ENCODE assay signal across 9 cellular contexts in the genomic region with DNA sequence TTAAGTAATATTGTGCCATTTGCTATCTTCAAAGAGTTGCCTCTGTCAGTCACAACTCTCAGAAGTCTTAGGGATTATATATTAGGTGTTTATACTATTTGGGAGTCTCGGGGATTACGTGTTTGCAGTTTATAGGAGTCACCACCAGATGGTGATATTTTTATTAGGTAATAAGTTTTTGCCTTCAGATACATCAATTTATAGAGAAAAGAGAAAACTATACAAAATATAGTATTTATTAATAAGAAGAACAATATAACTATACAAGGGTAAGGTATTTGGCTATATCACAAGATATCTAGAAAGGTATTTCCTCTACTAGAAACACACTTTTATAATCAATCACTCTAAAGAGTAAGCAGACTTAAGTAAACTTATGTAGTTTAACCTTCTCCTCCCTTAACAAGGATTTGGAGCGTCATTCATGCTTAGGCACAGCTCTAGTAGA. TPM values are rescaled to one million over a fixed set of nuclear protein-coding genes. Genes with fewer than 3 reads are reported as not detected.
A peak's percentile ranks its signal among the peaks of the same experiment; 100 is the strongest.
DNase-seq lines count a peak whose midpoint lies in the region; ATAC-seq and TF ChIP-seq lines count a peak whose summit lies in the region.
"Had no signal": no experiment of that assay in that cellular context is flagged by ENCODE, and none has a peak within 500 bp of the region (broad histone marks: within the 10 kb centered on the region; RNA-seq: fewer than 3 reads in every experiment).

No MANE protein-coding gene starts in this region.

- no peak overlapping the region for H3K27ac ChIP-seq in cardiac muscle cell
- H3K27ac ChIP-seq in Karpas-422 (ENCODE audit: low read length): no peak overlapping the region
- H3K27ac ChIP-seq in SK-N-SH (ENCODE audit: low read depth in 2 of 2, low read length in 1 of 2): no peak overlapping the region
- H3K27ac ChIP-seq in thyroid gland: no peak overlapping the region

- H3K27me3 ChIP-seq in cardiac muscle cell (no peaks in the 10 kb centered on the region), Karpas-422 (ENCODE audit: low read length) (no peaks in the 10 kb centered on the region), SK-N-SH (ENCODE audit: insufficient read depth) (no peaks in the 10 kb centered on the region), thyroid gland (no peaks in the 10 kb centered on the region), MG63 (peaks cover 17% of the 10 kb centered on the region)

- no peak for ATAC-seq in left ventricle myocardium superior
- ATAC-seq in HG03095 (IDR thresholded peaks at IDR 0.05; ENCODE audit: unreplicated experiment): no peak

- H3K79me2 ChIP-seq in Karpas-422 (ENCODE audit: low read length) (no peaks in the 10 kb centered on the region), SK-N-SH (ENCODE audit: insufficient read depth) (no peaks in the 10 kb centered on the region)

- peak; percentile 61 for TF ChIP-seq RAD21 in SK-N-SH (IDR thresholded peaks at IDR 0.05; ENCODE audit: low read length)

- peak; percentile 45 to 49 for DNase-seq in cardiac muscle cell (ENCODE audit: low read depth in 1 of 2, low spot score in 1 of 2)
- no peak for DNase-seq in left ventricle myocardium superior
- peak; percentile 75 for DNase-seq in Karpas-422
- peak; percentile 27 for DNase-seq in SK-N-SH
- peak; percentile 30 for DNase-seq in foreskin melanocyte
- DNase-seq in thyroid gland: no peak
- DNase-seq in MG63: no peak
- DNase-seq: activated naive CD8-positive, alpha-beta T cell treated with anti-CD3 and anti-CD28 coated beads, Interleukin-2, amount 10 ng/mL, durations not matched to agents 7 days and 5 days had no signal

- H3K9ac ChIP-seq in Karpas-422 (ENCODE audit: low read length) (no peak overlapping the region), SK-N-SH (no peak overlapping the region)

- under 1% methylated on average over 3 of the region's 3 CpGs for WGBS in SK-N-SH (ENCODE audit: low lambda C conversion rate)
- 10 to 12% methylated on average over 3 of the region's 3 CpGs for whole genome bisulfite sequencing in thyroid gland, 2 donors

- H3K36me3 ChIP-seq in cardiac muscle cell (no peaks in the 10 kb centered on the region), Karpas-422 (ENCODE audit: insufficient read depth, low read length) (no peaks in the 10 kb centered on the region), SK-N-SH (replicated peaks in 1 of 2; ENCODE audit: control insufficient read depth in 1 of 2, insufficient read depth in 2 of 2, low read length in 1 of 2) (no peaks in the 10 kb centered on the region), thyroid gland (no peaks in the 10 kb centered on the region), MG63 (no peaks in the 10 kb centered on the region)

- H3K4me1 ChIP-seq in cardiac muscle cell (ENCODE audit: low read depth): no peaks in the 10 kb centered on the region
- H3K4me1 ChIP-seq in Karpas-422 (ENCODE audit: low read length): no peaks in the 10 kb centered on the region
- no peaks in the 10 kb centered on the region for H3K4me1 ChIP-seq in SK-N-SH (ENCODE audit: control insufficient read depth in 1 of 2, insufficient read depth in 2 of 2, low read depth in 1 of 2, low read length in 1 of 2)
- H3K4me1 ChIP-seq in thyroid gland: no peaks in the 10 kb centered on the region

- H3K9me2 ChIP-seq in Karpas-422 (replicated peaks; ENCODE audit: insufficient read depth, low read length) (no peaks in the 10 kb centered on the region), SK-N-SH (no peaks in the 10 kb centered on the region)

- CTCF ChIA-PET in SK-N-SH (lab: Yijun Ruan, JAX): interaction anchor here (0.6 to 1.7 kb wide), 10 partner anchors 10 to 1613 kb away, joined by 3 to 11 read pairs (median 4); partner anchors contain the start of gene DHX36

- H4K20me1 ChIP-seq in Karpas-422 (ENCODE audit: insufficient read depth, low read depth, low read length) (no peaks in the 10 kb centered on the region), SK-N-SH (ENCODE audit: insufficient read depth) (no peaks in the 10 kb centered on the region)

- POLR2A ChIA-PET in SK-N-SH (lab: Yijun Ruan, JAX): no interaction called here

- no peak for TF ChIP-seq EP300 in SK-N-SH (IDR thresholded peaks at IDR 0.05; ENCODE audit: borderline replicate concordance in 1 of 2, low read depth in 1 of 2, low read length in 1 of 2)

- no peak for TF ChIP-seq POLR2A in thyroid gland (IDR thresholded peaks at IDR 0.05)

- H3K4me3 ChIP-seq in cardiac muscle cell (no peak overlapping the region), Karpas-422 (ENCODE audit: low read length) (no peak overlapping the region), SK-N-SH (ENCODE audit: low read depth in 2 of 2, low read length in 1 of 2) (no peak overlapping the region), thyroid gland (replicated peaks in 1 of 3) (no peak overlapping the region), MG63 (no peak overlapping the region)

- intact Hi-C loops in left ventricle myocardium superior (cut with micrococcal nuclease) (loop anchor here (5.0 kb wide), 1 partner anchor 987 kb away; no protein-coding TSS in a partner anchor), thyroid gland (cut with DNase I) (loop anchor here (10.0 kb wide), 1 partner anchor 990 kb away; no protein-coding TSS in a partner anchor)

- H3K9me3 ChIP-seq in cardiac muscle cell (ENCODE audit: low read depth): no peaks in the 10 kb centered on the region
- no peaks in the 10 kb centered on the region for H3K9me3 ChIP-seq in Karpas-422 (ENCODE audit: low read length)
- H3K9me3 ChIP-seq in SK-N-SH: no peaks in the 10 kb centered on the region
- H3K9me3 ChIP-seq in thyroid gland: no peaks in the 10 kb centered on the region
- H3K9me3 ChIP-seq in MG63: no peaks in the 10 kb centered on the region

- H3K4me2 ChIP-seq in Karpas-422 (ENCODE audit: low read depth, low read length, poor library complexity, severe bottlenecking): no peak overlapping the region
- H3K4me2 ChIP-seq in SK-N-SH: no peak overlapping the region

- no peaks in the 10 kb centered on the region for H3F3A ChIP-seq in SK-N-SH (replicated peaks; ENCODE audit: insufficient read depth)

- peak; percentile 62 for TF ChIP-seq CTCF in cardiac muscle cell (IDR thresholded peaks at IDR 0.05; ENCODE audit: low read depth, low read length)
- TF ChIP-seq CTCF in SK-N-SH (IDR thresholded peaks at IDR 0.05): peak; percentile 69
- TF ChIP-seq CTCF in thyroid gland (IDR thresholded peaks at IDR 0.05): peak; percentile 20 to 68 (median 47)

- H2AFZ ChIP-seq in Karpas-422 (ENCODE audit: low read length) (no peak overlapping the region), SK-N-SH (ENCODE audit: low read depth) (no peak overlapping the region)

TF ChIP-seq in SK-N-SH, 30 proteins besides CTCF, POLR2A, EP300 and RAD21:
- TF ChIP-seq SMC3 (IDR thresholded peaks at IDR 0.05; ENCODE audit: low read depth, low read length): peak; percentile 25; the same call in 1 of the 2 replicates
- TF ChIP-seq NRF1 (IDR thresholded peaks at IDR 0.05; ENCODE audit: low read depth, low read length): no peak
- no peak for TF ChIP-seq TEAD4 (IDR thresholded peaks at IDR 0.05; ENCODE audit: borderline replicate concordance, insufficient read depth)
- TF ChIP-seq, protein P1, sequence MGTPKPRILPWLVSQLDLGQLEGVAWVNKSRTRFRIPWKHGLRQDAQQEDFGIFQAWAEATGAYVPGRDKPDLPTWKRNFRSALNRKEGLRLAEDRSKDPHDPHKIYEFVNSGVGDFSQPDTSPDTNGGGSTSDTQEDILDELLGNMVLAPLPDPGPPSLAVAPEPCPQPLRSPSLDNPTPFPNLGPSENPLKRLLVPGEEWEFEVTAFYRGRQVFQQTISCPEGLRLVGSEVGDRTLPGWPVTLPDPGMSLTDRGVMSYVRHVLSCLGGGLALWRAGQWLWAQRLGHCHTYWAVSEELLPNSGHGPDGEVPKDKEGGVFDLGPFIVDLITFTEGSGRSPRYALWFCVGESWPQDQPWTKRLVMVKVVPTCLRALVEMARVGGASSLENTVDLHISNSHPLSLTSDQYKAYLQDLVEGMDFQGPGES (IDR thresholded peaks at IDR 0.05; ENCODE audit: low read depth, low read length): no peak

RNA-seq across cellular contexts. Expression of gene DHX36, which starts 10.7 kb away (rescaled TPM):
- total RNA-seq in cardiac muscle cell (12.3 and 38.2 TPM in 2 replicates), left ventricle myocardium superior (31.0 TPM), thyroid gland (100 to 1,000 TPM in 1 of 4 donors, 10 to 100 TPM in 3; 57.2 to 106 (median 70.9) TPM)
- polyA plus RNA-seq in cardiac muscle cell (24.8 and 26.2 TPM in 2 replicates), SK-N-SH (2012; rRNA removed) (22.8 and 33.0 TPM in 2 replicates)
- total RNA-seq in Karpas-422 (2014; rRNA removed; shearing (Covaris generic); ENCODE audit: low replicate concordance): 58.2 and 117 TPM in 2 replicates
- 36.7 and 45.6 TPM in 2 replicates for polyA plus RNA-seq in SK-N-SH (2012; cell fraction: cytosol; rRNA removed)
- polyA plus RNA-seq in SK-N-SH (2012; cell fraction: nucleus; rRNA removed): 30.2 and 65.9 TPM in 2 replicates
- 24.2 and 30.8 TPM in 2 replicates for total RNA-seq in MG63 (2014; rRNA removed; shearing (Covaris generic); ENCODE audit: low replicate concordance)

Comparison
In these comparisons a context has a peak if more than half of its experiments do, and no peak if none do; other contexts are left out.
1. DNase-seq: peak in cardiac muscle cell (2 of 2), Karpas-422 (single experiment), SK-N-SH (single experiment) and foreskin melanocyte (single experiment); none in left ventricle myocardium superior (single experiment), thyroid gland (0 of 2) and MG63 (single experiment).
2. Peak in every context shown above with its lines, with median percentiles within 50 percentile points of each other: CTCF ChIP-seq.